Comparison of ENCODE assay signal across 27 cellular contexts in the genomic region with DNA sequence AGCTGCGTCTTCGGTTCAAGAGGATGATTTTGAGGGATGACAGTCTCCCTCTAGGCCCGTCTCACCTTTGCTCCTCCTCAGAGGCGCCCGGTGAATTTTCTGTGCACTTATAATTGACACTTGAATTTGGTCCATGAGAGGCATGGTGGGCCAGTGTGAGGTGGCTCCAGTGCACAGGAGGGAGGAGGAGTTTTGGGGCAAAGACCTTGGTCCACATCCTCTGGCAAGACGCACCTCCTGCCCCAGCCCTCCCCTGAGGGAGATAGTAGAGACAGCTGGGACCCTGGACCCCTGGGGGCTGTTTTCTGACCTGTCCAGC. TPM values are rescaled to one million over a fixed set of nuclear protein-coding genes. Genes with fewer than 3 reads are reported as not detected.
DNase-seq lines count a peak whose midpoint lies in the region; ATAC-seq, FAIRE-seq and TF ChIP-seq lines count a peak whose summit lies in the region.
"Had no signal": no experiment of that assay in that cellular context is flagged by ENCODE, and none has a peak within 500 bp of the region (broad histone marks: within the 10 kb centered on the region; RNA-seq: fewer than 3 reads in every experiment).

No MANE protein-coding gene starts in this region.

- H2AFZ ChIP-seq in GM23338 = no peak overlapping the region

- peak overlapping the region in 1 of 4 donors; percentile 2 for H3K4me3 ChIP-seq in pancreas
- no peak overlapping the region for H3K4me3 ChIP-seq in GM23338
- H3K4me3 ChIP-seq: SK-N-MC, vagina had no signal

- CTCF ChIA-PET in activated CD4-positive, alpha-beta T cell treated with anti-CD3 and anti-CD28 coated beads for 36 hours (lab: Charles Lee) = interaction anchor here (1.3 kb wide), 1 partner anchor 28 kb away, joined by 6 read pairs; no protein-coding TSS in a partner anchor

- H3K27ac ChIP-seq in pancreas = peak overlapping the region in 3 of 4 donors; percentile 48 to 70 (median 63)
- H3K27ac ChIP-seq in GM23338 (ENCODE audit: low read depth) = no peak overlapping the region
- H3K27ac ChIP-seq: SK-N-MC, vagina had no signal

- intact Hi-C loops in activated CD4-positive, alpha-beta T cell treated with anti-CD3 and anti-CD28 coated beads for 36 hours (cut with DNase I, micrococcal nuclease) = no loop called here
- intact Hi-C loops in dendritic cell treated with granulocyte-macrophage colony-stimulating factor and Interleukin-4, amounts not matched to agents 40 ng/mL and 50 ng/mL, for 4 days (cut with micrococcal nuclease) = no loop called here
- intact Hi-C loops in pancreas (cut with DNase I) = no loop called here

- WGBS in pancreas, 2 donors = 70 to 77% methylated on average over 6 of the region's 6 CpGs

- TF ChIP-seq CTCF in GM10266 (IDR thresholded peaks at IDR 0.05; ENCODE audit: control insufficient read depth, insufficient read depth, low read depth, missing control alignments) (no peak), pancreas (IDR thresholded peaks at IDR 0.05) (no peak), GM23338 (conservative IDR thresholded peaks at IDR 0.05; ENCODE audit: low read depth in 2 of 2) (no peak)

- H4K20me1 ChIP-seq in GM23338 (replicated peaks; ENCODE audit: insufficient read depth) = no peaks in the 10 kb centered on the region

- FAIRE-seq in pancreas (lab: Jason Lieb, UNC) = no peak
- FAIRE-seq: D721Med had no signal

- peaks cover 0 to 5% (median 0%) of the 10 kb centered on the region in 3 donors for H3K4me1 ChIP-seq in pancreas
- peaks cover 32% of the 10 kb centered on the region for H3K4me1 ChIP-seq in GM23338 (ENCODE audit: insufficient read depth)

- no peaks in the 10 kb centered on the region for H3K9me3 ChIP-seq in pancreas
- H3K9me3 ChIP-seq: vagina had no signal

- H3K4me3 Mint-ChIP-seq in activated CD4-positive, alpha-beta T cell treated with anti-CD3 and anti-CD28 coated beads for 36 hours = no peak overlapping the region
- no peak overlapping the region for H3K4me3 Mint-ChIP-seq in dendritic cell treated with granulocyte-macrophage colony-stimulating factor and Interleukin-4, amounts not matched to agents 40 ng/mL and 50 ng/mL, for 4 days
- no peak overlapping the region for H3K4me3 Mint-ChIP-seq in GM23338
- H3K4me3 Mint-ChIP-seq: B cell, endodermal cell, nephron progenitor cell had no signal

- peak overlapping the region; percentile 49 for H3K27ac Mint-ChIP-seq in activated CD4-positive, alpha-beta T cell treated with anti-CD3 and anti-CD28 coated beads for 36 hours
- H3K27ac Mint-ChIP-seq in dendritic cell treated with granulocyte-macrophage colony-stimulating factor and Interleukin-4, amounts not matched to agents 40 ng/mL and 50 ng/mL, for 4 days = peak overlapping the region; percentile 48
- H3K27ac Mint-ChIP-seq in GM23338 = no peak overlapping the region
- H3K27ac Mint-ChIP-seq: B cell, endodermal cell, nephron progenitor cell had no signal

- no peak for TF ChIP-seq POLR2A in erythroblast (IDR thresholded peaks at IDR 0.05; ENCODE audit: low read length)

- peaks cover 4% of the 10 kb centered on the region; the same call in 1 of the 2 replicates for H3F3A ChIP-seq in GM23338 (replicated peaks; ENCODE audit: low read depth)

- peaks cover 52% of the 10 kb centered on the region for H3K36me3 Mint-ChIP-seq in activated CD4-positive, alpha-beta T cell treated with anti-CD3 and anti-CD28 coated beads for 36 hours (ENCODE audit: low read depth)
- H3K36me3 Mint-ChIP-seq in dendritic cell treated with granulocyte-macrophage colony-stimulating factor and Interleukin-4, amounts not matched to agents 40 ng/mL and 50 ng/mL, for 4 days (ENCODE audit: low read depth) = peaks cover 68% of the 10 kb centered on the region
- H3K36me3 Mint-ChIP-seq in GM23338 (ENCODE audit: low read depth) = peaks cover 10% of the 10 kb centered on the region; the same call in 2 of the 3 replicates

- H3K4me2 ChIP-seq in GM23338 = no peak overlapping the region

- peaks cover 90% of the 10 kb centered on the region for H3K4me1 Mint-ChIP-seq in activated CD4-positive, alpha-beta T cell treated with anti-CD3 and anti-CD28 coated beads for 36 hours
- peaks cover 92% of the 10 kb centered on the region for H3K4me1 Mint-ChIP-seq in dendritic cell treated with granulocyte-macrophage colony-stimulating factor and Interleukin-4, amounts not matched to agents 40 ng/mL and 50 ng/mL, for 4 days (ENCODE audit: low read depth)
- H3K4me1 Mint-ChIP-seq in GM23338 = peaks cover 45% of the 10 kb centered on the region

- H3K9me2 ChIP-seq in GM23338 (ENCODE audit: insufficient read depth) = no peaks in the 10 kb centered on the region

- ATAC-seq in activated CD4-positive, alpha-beta T cell treated with anti-CD3 and anti-CD28 coated beads for 36 hours = no peak
- ATAC-seq in pancreas (no peak), GM23338 (no peak), GM18861 (IDR thresholded peaks at IDR 0.05; ENCODE audit: unreplicated experiment) (no peak)
- ATAC-seq: activated CD4-positive, CD25-positive, alpha-beta regulatory T cell treated with anti-CD3 and anti-CD28 coated beads, Interleukin-2, amount 50 U/mL, for 24 hours had no signal

- H3K36me3 ChIP-seq in pancreas = no peaks in the 10 kb centered on the region
- H3K36me3 ChIP-seq in GM23338 (ENCODE audit: insufficient read depth) = peaks cover 3% of the 10 kb centered on the region; the same call in 1 of the 2 replicates
- H3K36me3 ChIP-seq: vagina had no signal

- no peaks in the 10 kb centered on the region for H3K9me3 Mint-ChIP-seq in activated CD4-positive, alpha-beta T cell treated with anti-CD3 and anti-CD28 coated beads for 36 hours (ENCODE audit: low read depth)
- H3K9me3 Mint-ChIP-seq in dendritic cell treated with granulocyte-macrophage colony-stimulating factor and Interleukin-4, amounts not matched to agents 40 ng/mL and 50 ng/mL, for 4 days = no peaks in the 10 kb centered on the region
- H3K9me3 Mint-ChIP-seq in GM23338 = peaks cover 15% of the 10 kb centered on the region
- H3K9me3 Mint-ChIP-seq: IgD-negative memory B cell had no signal

- no peaks in the 10 kb centered on the region for H3K79me2 ChIP-seq in GM23338 (replicated peaks; ENCODE audit: insufficient read depth)

- POLR2A ChIA-PET in activated CD4-positive, alpha-beta T cell treated with anti-CD3 and anti-CD28 coated beads for 36 hours (lab: Charles Lee) = interaction anchor here (1.0 kb wide), 1 partner anchor 41 kb away, joined by 3 read pairs; no protein-coding TSS in a partner anchor

- no peaks in the 10 kb centered on the region for H3K27me3 ChIP-seq in pancreas
- no peaks in the 10 kb centered on the region for H3K27me3 ChIP-seq in GM23338 (ENCODE audit: insufficient read depth)
- H3K27me3 ChIP-seq: vagina had no signal

- H3K27me3 Mint-ChIP-seq in activated CD4-positive, alpha-beta T cell treated with anti-CD3 and anti-CD28 coated beads for 36 hours = no peaks in the 10 kb centered on the region
- H3K27me3 Mint-ChIP-seq in dendritic cell treated with granulocyte-macrophage colony-stimulating factor and Interleukin-4, amounts not matched to agents 40 ng/mL and 50 ng/mL, for 4 days = no peaks in the 10 kb centered on the region
- peaks cover 8% of the 10 kb centered on the region for H3K27me3 Mint-ChIP-seq in GM23338 (ENCODE audit: insufficient read depth, low read depth, poor library complexity)
- H3K27me3 Mint-ChIP-seq: B cell, IgD-negative memory B cell had no signal

- peak; percentile 4 for DNase-seq in activated CD4-positive, alpha-beta T cell treated with anti-CD3 and anti-CD28 coated beads for 36 hours
- DNase-seq in activated CD4-positive, alpha-beta T cell treated with anti-CD3 and anti-CD28 coated beads, Interleukin-2, amount 50 U/mL, for 48 hours = no peak
- peak; percentile 3 for DNase-seq in GM10266 (ENCODE audit: extremely low spot score)
- DNase-seq in pancreas = no peak
- no peak for DNase-seq in erythroblast (lab: John Stamatoyannopoulos, UW)
- no peak for DNase-seq in GM23338 (ENCODE audit: low spot score)
- DNase-seq: 8988T; activated CD8-positive, alpha-beta memory T cell treated with anti-CD3 and anti-CD28 coated beads, Interleukin-2, amount 50 U/mL, for 4 hours; activated gamma-delta T cell treated with Interleukin-2 at 50 U/mL for 16 hours; endodermal cell; NCI-H1417; NCI-H2107; NCI-H524 treated with DMSO at 0.1 percent for 48 hours; nephron progenitor cell; T-helper 9 cell had no signal

TF ChIP-seq in GM23338, 12 proteins besides CTCF, POLR2A, EP300 and RAD21 (continues in another document):
- no peak for TF ChIP-seq EZH2phosphoT487 (IDR thresholded peaks at IDR 0.05; ENCODE audit: unreplicated experiment)

RNA-seq across cellular contexts. Expression of gene FGD3, which starts 28.1 kb away (rescaled TPM):
- 10 to 100 TPM; 41.8 to 66.7 TPM for total RNA-seq in activated CD4-positive, alpha-beta T cell treated with anti-CD3 and anti-CD28 coated beads for 36 hours
- total RNA-seq in pancreas = 10 to 100 TPM in 1 of 6 donors, 1 to 10 TPM in 5; 5.0 to 10.4 (median 6.3) TPM
- polyA plus RNA-seq in pancreas = 10 to 100 TPM; 12.1 to 27.7 TPM
- 1.7 and 2.0 TPM in 2 replicates for total RNA-seq in GM23338 (2014; rRNA removed; shearing (Covaris generic))
- polyA plus RNA-seq in GM23338 (2016; fragmentation: Nextera tagmentation; extraction: Ambion mirVana) = 0.57 and 0.95 TPM in 2 replicates
- total RNA-seq: chondrocyte, MCF 10A, pulmonary artery endothelial cell, RPMI7951 had no signal

Comparison
In these comparisons a context has a peak if more than half of its experiments do, and no peak if none do; other contexts are left out.
1. DNase-seq: peak in activated CD4-positive, alpha-beta T cell treated with anti-CD3 and anti-CD28 coated beads for 36 hours (single experiment) and GM10266 (single experiment); none in activated CD4-positive, alpha-beta T cell treated with anti-CD3 and anti-CD28 coated beads, Interleukin-2, amount 50 U/mL, for 48 hours (0 of 2), pancreas (0 of 6), erythroblast (0 of 2) and GM23338 (single experiment).